Comparison of ENCODE assay signal across 21 cellular contexts in genomic region chr2:32952759-32953476, GRCh38.
"Had no signal": no experiment of that assay in that cellular context is flagged by ENCODE, and none has a peak within 500 bp of the region (broad histone marks: within the 10 kb centered on the region; RNA-seq: fewer than 3 reads in every experiment).

No MANE protein-coding gene starts in this region.

- H3K27ac Mint-ChIP-seq: activated B cell treated with CpG ODN at 0.5 μM for 24 hours; activated naive CD4-positive, alpha-beta T cell treated with anti-CD3 and anti-CD28 coated beads for 36 hours; activated naive CD8-positive, alpha-beta T cell treated with anti-CD3 and anti-CD28 coated beads, Interleukin-2, amount 10 ng/mL, durations not matched to agents 7 days and 5 days; nephron; T-helper 1 cell treated with Interleukin-12 subunit alpha and Interleukin-12 subunit beta and Interleukin-4 antibody, amounts not matched to agents 30 μg/mL and 1 μg/mL, for 36 hours; type B pancreatic cell had no signal

- H3K4me3 Mint-ChIP-seq: activated B cell treated with CpG ODN at 0.5 μM for 24 hours; activated naive CD4-positive, alpha-beta T cell treated with anti-CD3 and anti-CD28 coated beads for 36 hours; activated naive CD8-positive, alpha-beta T cell treated with anti-CD3 and anti-CD28 coated beads, Interleukin-2, amount 10 ng/mL, durations not matched to agents 7 days and 5 days; activated T-cell treated with anti-CD3 and anti-CD28 coated beads, Interleukin-2, amount 50 U/mL, for 4 hours; nephron; T-helper 1 cell treated with Interleukin-12 subunit alpha and Interleukin-12 subunit beta and Interleukin-4 antibody, amounts not matched to agents 30 μg/mL and 1 μg/mL, for 36 hours; type B pancreatic cell had no signal

- H3K9me3 ChIP-seq: left lung, thoracic aorta had no signal

- ATAC-seq: activated T-cell treated with anti-CD3 and anti-CD28 coated beads, Interleukin-2, amount 50 U/mL, for 4 hours; left lung had no signal

- H3K9me3 Mint-ChIP-seq: activated B cell treated with CpG ODN at 0.5 μM for 24 hours; activated naive CD4-positive, alpha-beta T cell treated with anti-CD3 and anti-CD28 coated beads for 36 hours; activated naive CD8-positive, alpha-beta T cell treated with anti-CD3 and anti-CD28 coated beads, Interleukin-2, amount 10 ng/mL, durations not matched to agents 7 days and 5 days; activated T-cell treated with anti-CD3 and anti-CD28 coated beads, Interleukin-2, amount 50 U/mL, for 4 hours; nephron; T-helper 1 cell treated with Interleukin-12 subunit alpha and Interleukin-12 subunit beta and Interleukin-4 antibody, amounts not matched to agents 30 μg/mL and 1 μg/mL, for 36 hours; type B pancreatic cell had no signal

- H3K36me3 Mint-ChIP-seq: activated naive CD8-positive, alpha-beta T cell treated with anti-CD3 and anti-CD28 coated beads, Interleukin-2, amount 10 ng/mL, durations not matched to agents 7 days and 5 days had no signal

- H3K4me3 ChIP-seq: coronary artery, left lung, thoracic aorta had no signal

- DNase-seq: activated B cell treated with CpG ODN at 0.5 μM for 24 hours; activated CD4-positive, alpha-beta T cell treated with anti-CD3 and anti-CD28 coated beads for 4 hours; activated CD4-positive, alpha-beta T cell treated with anti-CD3 and anti-CD28 coated beads, Interleukin-2, amount 50 U/mL, for 48 hours; activated CD8-positive, alpha-beta memory T cell treated with anti-CD3 and anti-CD28 coated beads, Interleukin-2, amount 50 U/mL, for 48 hours; activated naive CD4-positive, alpha-beta T cell treated with anti-CD3 and anti-CD28 coated beads for 36 hours; activated naive CD8-positive, alpha-beta T cell treated with anti-CD3 and anti-CD28 coated beads, Interleukin-2, amount 10 ng/mL, durations not matched to agents 7 days and 5 days; activated T-cell treated with anti-CD3 and anti-CD28 coated beads, Interleukin-2, amount 50 U/mL, for 4 hours; amniotic stem cell; cerebellar nuclear complex; kidney; left lung; mammary epithelial cell; nucleus accumbens; stimulated activated CD4-positive, alpha-beta T cell treated with anti-CD3 and anti-CD28 coated beads, Interleukin-4, amount 100 ng/mL, for 1 hour; stimulated activated naive CD4-positive, alpha-beta T cell had no signal

- H3K4me1 ChIP-seq: parathyroid adenoma had no signal

- H3K27me3 Mint-ChIP-seq: type B pancreatic cell had no signal

- H3K27ac ChIP-seq: coronary artery, left lung, parathyroid adenoma, thoracic aorta had no signal

- H3K36me3 ChIP-seq: left lung, thoracic aorta had no signal
